14 cellular contexts compared by ENCODE assay signal in genomic region chr10:42827201-42827600, GRCh38. TPM values are rescaled to one million over a fixed set of nuclear protein-coding genes. Genes with fewer than 3 reads are reported as not detected.
DNase-seq lines count a peak whose midpoint lies in the region; ATAC-seq and TF ChIP-seq lines count a peak whose summit lies in the region.
"Had no signal": no experiment of that assay in that cellular context is flagged by ENCODE, and none has a peak within 500 bp of the region (broad histone marks: within the 10 kb centered on the region; RNA-seq: fewer than 3 reads in every experiment).

No MANE protein-coding gene starts in this region.

- no peaks in the 10 kb centered on the region for H3K9me3 Mint-ChIP-seq in activated CD4-positive, alpha-beta T cell treated with anti-CD3 and anti-CD28 coated beads, Interleukin-2, amount 10 ng/mL, durations not matched to agents 24 days and 14 days
- H3K9me3 Mint-ChIP-seq: activated CD4-positive, alpha-beta T cell treated with anti-CD3 and anti-CD28 coated beads, Interleukin-2, amount 10 ng/mL, durations not matched to agents 7 days and 5 days; activated T-cell treated with anti-CD3 and anti-CD28 coated beads, Interleukin-2, amount 50 U/mL, for 24 hours had no signal

- H3K9ac ChIP-seq in Loucy (ENCODE audit: low read depth, low read length, poor library complexity, severe bottlenecking), result no peak overlapping the region
- no peak overlapping the region for H3K9ac ChIP-seq in parathyroid adenoma
- H3K9ac ChIP-seq: BLaER1 had no signal

- H3K79me2 ChIP-seq in Loucy (ENCODE audit: insufficient read depth, low read length), result no peaks in the 10 kb centered on the region
- peaks cover 2% of the 10 kb centered on the region for H3K79me2 ChIP-seq in parathyroid adenoma

- H3K4me3 ChIP-seq in Loucy (ENCODE audit: low read length, poor library complexity, severe bottlenecking) (no peak overlapping the region), epithelial cell of esophagus (ENCODE audit: low read length) (no peak overlapping the region), parathyroid adenoma (ENCODE audit: low read depth, low read length) (no peak overlapping the region), lower lobe of right lung (no peak overlapping the region)
- H3K4me3 ChIP-seq: adrenal gland, BLaER1 had no signal

- peak; percentile 37; the same call in 1 of the 2 replicates for TF ChIP-seq CTCF in Loucy (conservative IDR thresholded peaks at IDR 0.05; ENCODE audit: low read length)
- TF ChIP-seq CTCF in epithelial cell of esophagus (IDR thresholded peaks at IDR 0.05; ENCODE audit: insufficient read depth, low read depth, low read length, missing control alignments), result peak; percentile 3
- TF ChIP-seq CTCF in parathyroid adenoma (IDR thresholded peaks at IDR 0.05), result peak; percentile 5
- no peak for TF ChIP-seq CTCF in lower lobe of right lung (IDR thresholded peaks at IDR 0.05)

- H3K27me3 Mint-ChIP-seq in activated CD4-positive, alpha-beta T cell treated with anti-CD3 and anti-CD28 coated beads, Interleukin-2, amount 10 ng/mL, durations not matched to agents 24 days and 14 days, result no peaks in the 10 kb centered on the region
- H3K27me3 Mint-ChIP-seq: activated CD4-positive, alpha-beta T cell treated with anti-CD3 and anti-CD28 coated beads, Interleukin-2, amount 10 ng/mL, durations not matched to agents 7 days and 5 days; activated T-cell treated with anti-CD3 and anti-CD28 coated beads, Interleukin-2, amount 50 U/mL, for 24 hours had no signal

- H3K27me3 ChIP-seq in Loucy (ENCODE audit: insufficient read depth, low read length, poor library complexity, severe bottlenecking), result no peaks in the 10 kb centered on the region
- H3K27me3 ChIP-seq in parathyroid adenoma (ENCODE audit: control insufficient read depth, insufficient read depth, low read length), result no peaks in the 10 kb centered on the region
- no peaks in the 10 kb centered on the region for H3K27me3 ChIP-seq in lower lobe of right lung (ENCODE audit: low read depth)
- H3K27me3 ChIP-seq: adrenal gland, BLaER1 had no signal

- H3K4me2 ChIP-seq in Loucy (ENCODE audit: low read depth, low read length, poor library complexity, severe bottlenecking), result no peak overlapping the region
- H3K4me2 ChIP-seq in parathyroid adenoma (ENCODE audit: low read length), result no peak overlapping the region
- H3K4me2 ChIP-seq: BLaER1 had no signal

- H3K9me3 ChIP-seq in Loucy (ENCODE audit: insufficient read depth, low read depth, low read length) (no peaks in the 10 kb centered on the region), parathyroid adenoma (ENCODE audit: control insufficient read depth, low read length) (no peaks in the 10 kb centered on the region), lower lobe of right lung (no peaks in the 10 kb centered on the region)
- H3K9me3 ChIP-seq: adrenal gland had no signal

- H3K4me3 Mint-ChIP-seq in activated CD4-positive, alpha-beta T cell treated with anti-CD3 and anti-CD28 coated beads, Interleukin-2, amount 10 ng/mL, durations not matched to agents 24 days and 14 days, result no peak overlapping the region
- H3K4me3 Mint-ChIP-seq: activated CD4-positive, alpha-beta T cell treated with anti-CD3 and anti-CD28 coated beads, Interleukin-2, amount 10 ng/mL, durations not matched to agents 7 days and 5 days; activated T-cell treated with anti-CD3 and anti-CD28 coated beads, Interleukin-2, amount 50 U/mL, for 24 hours had no signal

- H3K36me3 Mint-ChIP-seq in activated CD4-positive, alpha-beta T cell treated with anti-CD3 and anti-CD28 coated beads, Interleukin-2, amount 10 ng/mL, durations not matched to agents 24 days and 14 days (ENCODE audit: low read depth), result peaks cover 68% of the 10 kb centered on the region

- H3K27ac Mint-ChIP-seq in activated CD4-positive, alpha-beta T cell treated with anti-CD3 and anti-CD28 coated beads, Interleukin-2, amount 10 ng/mL, durations not matched to agents 24 days and 14 days, result no peak overlapping the region
- H3K27ac Mint-ChIP-seq: activated CD4-positive, alpha-beta T cell treated with anti-CD3 and anti-CD28 coated beads, Interleukin-2, amount 10 ng/mL, durations not matched to agents 7 days and 5 days; activated T-cell treated with anti-CD3 and anti-CD28 coated beads, Interleukin-2, amount 50 U/mL, for 24 hours had no signal

- H3K36me3 ChIP-seq in Loucy (ENCODE audit: insufficient read depth, low read length) (peaks cover 74% of the 10 kb centered on the region), parathyroid adenoma (ENCODE audit: control insufficient read depth, insufficient read depth, low read length) (no peaks in the 10 kb centered on the region), lower lobe of right lung (peaks cover 73% of the 10 kb centered on the region)

- no peak for ATAC-seq in lower lobe of right lung

- H2AFZ ChIP-seq in Loucy (ENCODE audit: low read length) (no peak overlapping the region), parathyroid adenoma (no peak overlapping the region)

- H3K4me1 ChIP-seq in Loucy (ENCODE audit: insufficient read depth, low read length, poor library complexity, severe bottlenecking), result no peaks in the 10 kb centered on the region
- no peaks in the 10 kb centered on the region for H3K4me1 ChIP-seq in parathyroid adenoma
- no peaks in the 10 kb centered on the region for H3K4me1 ChIP-seq in lower lobe of right lung
- H3K4me1 ChIP-seq: BLaER1 had no signal

- H4K20me1 ChIP-seq in Loucy (ENCODE audit: insufficient read depth, low read length, poor library complexity, severe bottlenecking), result no peaks in the 10 kb centered on the region

- no peaks in the 10 kb centered on the region for H3K9me2 ChIP-seq in Loucy (replicated peaks; ENCODE audit: low read depth, low read length)

- H3F3A ChIP-seq in Loucy (ENCODE audit: low read depth), result no peaks in the 10 kb centered on the region

- peaks cover 2% of the 10 kb centered on the region for H3K4me1 Mint-ChIP-seq in activated CD4-positive, alpha-beta T cell treated with anti-CD3 and anti-CD28 coated beads, Interleukin-2, amount 10 ng/mL, durations not matched to agents 24 days and 14 days
- H3K4me1 Mint-ChIP-seq: activated CD4-positive, alpha-beta T cell treated with anti-CD3 and anti-CD28 coated beads, Interleukin-2, amount 10 ng/mL, durations not matched to agents 7 days and 5 days had no signal

- intact Hi-C loops in lower lobe of right lung (cut with DNase I), result no loop called here
- intact Hi-C loops in activated CD4-positive, alpha-beta T cell treated with anti-CD3 and anti-CD28 coated beads, Interleukin-2, amount 10 ng/mL, durations not matched to agents 24 days and 14 days (cut with micrococcal nuclease), result no loop called here

- DNase-seq in ELF-1 (ENCODE audit: low read depth, low spot score) (peak; percentile 56), epithelial cell of esophagus (ENCODE audit: low read depth) (no peak), GOT3 (lab: John Stamatoyannopoulos, UW) (no peak), lower lobe of right lung (no peak)
- no peak for DNase-seq in activated CD4-positive, alpha-beta T cell treated with anti-CD3 and anti-CD28 coated beads, Interleukin-2, amount 10 ng/mL, durations not matched to agents 24 days and 14 days
- DNase-seq: activated CD4-positive, alpha-beta T cell treated with anti-CD3 and anti-CD28 coated beads, Interleukin-2, amount 10 ng/mL, durations not matched to agents 7 days and 5 days; activated T-cell treated with anti-CD3 and anti-CD28 coated beads, Interleukin-2, amount 50 U/mL, for 24 hours; adrenal gland; DMS53; NCI-H187 treated with DMSO at 0.1 percent for 48 hours; NCI-H69 had no signal

- H3K27ac ChIP-seq in parathyroid adenoma, result no peak overlapping the region
- H3K27ac ChIP-seq in lower lobe of right lung, result no peak overlapping the region
- H3K27ac ChIP-seq: adrenal gland, BLaER1 had no signal

RNA-seq across cellular contexts. Expression of gene BMS1, which starts 44.6 kb away (rescaled TPM):
- total RNA-seq in lower lobe of right lung, result 12.5 TPM
- 38.4 and 39.3 TPM in 2 replicates for total RNA-seq in activated CD4-positive, alpha-beta T cell treated with anti-CD3 and anti-CD28 coated beads, Interleukin-2, amount 10 ng/mL, durations not matched to agents 24 days and 14 days
